11 cellular contexts compared by ENCODE assay signal in the genomic region with DNA sequence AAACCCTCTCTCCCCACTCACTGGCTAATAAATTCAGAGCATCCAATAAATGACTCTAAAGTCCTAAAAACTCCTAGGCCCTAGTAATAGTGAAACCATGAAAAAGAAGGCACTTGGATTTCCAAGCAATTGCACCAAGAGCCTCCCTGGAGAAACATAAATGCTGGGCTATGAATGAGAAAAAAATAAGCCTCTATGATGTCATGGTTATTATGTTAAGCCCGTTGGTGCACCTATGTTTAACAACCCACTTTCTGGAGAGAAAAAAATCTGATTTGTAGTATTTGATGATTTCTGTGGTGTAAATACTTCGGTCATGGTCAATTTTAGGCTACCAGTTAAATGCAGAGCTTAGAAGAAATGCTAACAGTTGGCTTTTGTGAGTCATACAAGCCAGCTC. TPM values are rescaled to one million over a fixed set of nuclear protein-coding genes. Genes with fewer than 3 reads are reported as not detected.
"Had no signal": no experiment of that assay in that cellular context is flagged by ENCODE, and none has a peak within 500 bp of the region (broad histone marks: within the 10 kb centered on the region; RNA-seq: fewer than 3 reads in every experiment).

No MANE protein-coding gene starts in this region.

- H3K36me3 ChIP-seq: HAP-1 had no signal

- H3K27ac ChIP-seq: GM23248, HL-60 had no signal

- H3K9me3 ChIP-seq: HAP-1 had no signal

- FAIRE-seq: K562 had no signal

- H2AFZ ChIP-seq: GM23248 had no signal

- H3K4me1 ChIP-seq: HAP-1 had no signal

- ATAC-seq: HCT116, K562 had no signal

- DNase-seq: GM23248, GOT3, H7, IMR-90, KG1 had no signal

- H3K4me3 ChIP-seq: GM23248, HAP-1, K562 had no signal

- H3K9ac ChIP-seq: GM23248 had no signal

RNA-seq across cellular contexts. Expression of a gene that starts 8.4 kb away (rescaled TPM):
- total RNA-seq: H4, H7, HT1080, IMR-90, K562 had no signal
- polyA plus RNA-seq: K562 had no signal
